In genomic region chr5:154474957-154475334, GRCh38 we compare ENCODE assay signal across 15 cellular contexts. TPM values are rescaled to one million over a fixed set of nuclear protein-coding genes. Genes with fewer than 3 reads are reported as not detected.
A peak's percentile ranks its signal among the peaks of the same experiment; 100 is the strongest.
DNase-seq lines count a peak whose midpoint lies in the region; ATAC-seq and TF ChIP-seq lines count a peak whose summit lies in the region.
"Had no signal": no experiment of that assay in that cellular context is flagged by ENCODE, and none has a peak within 500 bp of the region (broad histone marks: within the 10 kb centered on the region; RNA-seq: fewer than 3 reads in every experiment).

No MANE protein-coding gene starts in this region.

- H3K27me3 Mint-ChIP-seq in activated naive CD4-positive, alpha-beta T cell treated with anti-CD3 and anti-CD28 coated beads, Interleukin-2, amount 10 ng/mL, durations not matched to agents 7 days and 5 days, result peaks cover 95% of the 10 kb centered on the region
- H3K27me3 Mint-ChIP-seq in WTC11 (ENCODE audit: low read depth) (peaks cover 100% of the 10 kb centered on the region), memory B cell (peaks cover 32% of the 10 kb centered on the region)
- H3K27me3 Mint-ChIP-seq in stimulated activated memory B cell treated with anti-CD40 and anti-IgM and Interleukin-4, amounts not matched to agents 10 μg/mL and 1 μg/mL and 100 μg/mL, for 72 hours, result peaks cover 91% of the 10 kb centered on the region

- H3K4me3 Mint-ChIP-seq in activated naive CD4-positive, alpha-beta T cell treated with anti-CD3 and anti-CD28 coated beads, Interleukin-2, amount 10 ng/mL, durations not matched to agents 7 days and 5 days, result peak overlapping the region; percentile 27
- H3K4me3 Mint-ChIP-seq in WTC11 (peak overlapping the region; percentile 59), memory B cell (no peak overlapping the region)
- H3K4me3 Mint-ChIP-seq in stimulated activated memory B cell treated with anti-CD40 and anti-IgM and Interleukin-4, amounts not matched to agents 10 μg/mL and 1 μg/mL and 100 μg/mL, for 72 hours, result peak overlapping the region; percentile 36

- ATAC-seq in WTC11 (no peak), memory B cell (ENCODE audit: low read depth) (no peak), HG03097 (IDR thresholded peaks at IDR 0.05; ENCODE audit: low FRiP score, unreplicated experiment) (no peak), GM18907 (IDR thresholded peaks at IDR 0.05; ENCODE audit: unreplicated experiment) (no peak)
- ATAC-seq in stimulated activated memory B cell treated with anti-CD40 and anti-IgM and Interleukin-4, amounts not matched to agents 10 μg/mL and 1 μg/mL and 100 μg/mL, for 72 hours, result no peak
- ATAC-seq: activated CD4-positive, CD25-positive, alpha-beta regulatory T cell treated with anti-CD3 and anti-CD28 coated beads, Interleukin-2, amount 50 U/mL, for 24 hours had no signal

- CTCF ChIA-PET in activated naive CD4-positive, alpha-beta T cell treated with anti-CD3 and anti-CD28 coated beads, Interleukin-2, amount 10 ng/mL, durations not matched to agents 7 days and 5 days (lab: Charles Lee), result no interaction called here
- CTCF ChIA-PET in WTC11 (lab: Charles Lee), result no interaction called here

- TF ChIP-seq CTCF in WTC11 (IDR thresholded peaks at IDR 0.05), result no peak

- H3K36me3 Mint-ChIP-seq in activated naive CD4-positive, alpha-beta T cell treated with anti-CD3 and anti-CD28 coated beads, Interleukin-2, amount 10 ng/mL, durations not matched to agents 7 days and 5 days, result no peaks in the 10 kb centered on the region
- no peaks in the 10 kb centered on the region for H3K36me3 Mint-ChIP-seq in WTC11
- H3K36me3 Mint-ChIP-seq in memory B cell, result peaks cover 6% of the 10 kb centered on the region
- H3K36me3 Mint-ChIP-seq in stimulated activated memory B cell treated with anti-CD40 and anti-IgM and Interleukin-4, amounts not matched to agents 10 μg/mL and 1 μg/mL and 100 μg/mL, for 72 hours, result peaks cover 5% of the 10 kb centered on the region

- DNase-seq in activated naive CD4-positive, alpha-beta T cell treated with anti-CD3 and anti-CD28 coated beads, Interleukin-2, amount 10 ng/mL, durations not matched to agents 7 days and 5 days, result no peak
- no peak for DNase-seq in activated naive CD4-positive, alpha-beta T cell treated with anti-CD3 and anti-CD28 coated beads, Interleukin-2, amount 50 U/mL, for 16 hours
- DNase-seq in WTC11 (ENCODE audit: low spot score), result no peak
- no peak for DNase-seq in memory B cell (ENCODE audit: low spot score in 2 of 2)
- DNase-seq in NCI-H82 treated with DMSO at 0.1 percent for 48 hours (lab: John Stamatoyannopoulos, UW; ENCODE audit: unreplicated experiment), result no peak
- DNase-seq: hypothalamus; NCI-H2029 treated with DMSO at 0.1 percent for 48 hours; PC-9; stimulated activated CD4-positive, alpha-beta T cell treated with anti-CD3 and anti-CD28 coated beads, Interleukin-1b, Interleukin-23, amount 100 ng/mL, for 48 hours; tibial artery had no signal

- peak overlapping the region; percentile 47 for H3K27ac Mint-ChIP-seq in activated naive CD4-positive, alpha-beta T cell treated with anti-CD3 and anti-CD28 coated beads, Interleukin-2, amount 10 ng/mL, durations not matched to agents 7 days and 5 days
- no peak overlapping the region for H3K27ac Mint-ChIP-seq in WTC11
- H3K27ac Mint-ChIP-seq in memory B cell, result peak overlapping the region; percentile 49
- H3K27ac Mint-ChIP-seq in stimulated activated memory B cell treated with anti-CD40 and anti-IgM and Interleukin-4, amounts not matched to agents 10 μg/mL and 1 μg/mL and 100 μg/mL, for 72 hours, result peak overlapping the region; percentile 8

- H3K4me1 Mint-ChIP-seq in activated naive CD4-positive, alpha-beta T cell treated with anti-CD3 and anti-CD28 coated beads, Interleukin-2, amount 10 ng/mL, durations not matched to agents 7 days and 5 days, result peaks cover 39% of the 10 kb centered on the region
- H3K4me1 Mint-ChIP-seq in WTC11, result peaks cover 58% of the 10 kb centered on the region
- peaks cover 27% of the 10 kb centered on the region for H3K4me1 Mint-ChIP-seq in memory B cell
- H3K4me1 Mint-ChIP-seq in stimulated activated memory B cell treated with anti-CD40 and anti-IgM and Interleukin-4, amounts not matched to agents 10 μg/mL and 1 μg/mL and 100 μg/mL, for 72 hours, result peaks cover 50% of the 10 kb centered on the region

- POLR2A ChIA-PET in WTC11 (lab: Charles Lee), result no interaction called here

- no peaks in the 10 kb centered on the region for H3K9me3 Mint-ChIP-seq in activated naive CD4-positive, alpha-beta T cell treated with anti-CD3 and anti-CD28 coated beads, Interleukin-2, amount 10 ng/mL, durations not matched to agents 7 days and 5 days
- H3K9me3 Mint-ChIP-seq in WTC11, result no peaks in the 10 kb centered on the region
- peaks cover 5% of the 10 kb centered on the region for H3K9me3 Mint-ChIP-seq in memory B cell
- peaks cover 4% of the 10 kb centered on the region for H3K9me3 Mint-ChIP-seq in stimulated activated memory B cell treated with anti-CD40 and anti-IgM and Interleukin-4, amounts not matched to agents 10 μg/mL and 1 μg/mL and 100 μg/mL, for 72 hours

TF ChIP-seq in WTC11, 78 proteins besides CTCF, POLR2A, EP300 and RAD21 (continues in another document):
- TF ChIP-seq ATF1 (CRISPR knock-in tag; IDR thresholded peaks at IDR 0.05) (no peak), AR (CRISPR knock-in tag; IDR thresholded peaks at IDR 0.05) (no peak), JUN (CRISPR knock-in tag; IDR thresholded peaks at IDR 0.05) (no peak), ATF6 (CRISPR knock-in tag; IDR thresholded peaks at IDR 0.05) (no peak), ZNF671 (CRISPR knock-in tag; IDR thresholded peaks at IDR 0.05) (no peak), AFF4 (CRISPR knock-in tag; IDR thresholded peaks at IDR 0.05; ENCODE audit: borderline replicate concordance) (no peak)

RNA-seq across cellular contexts. Expression of gene HAND1, which starts 3.1 kb away (rescaled TPM):
- total RNA-seq in WTC11 (2021), result not detected in 3 replicates
- total RNA-seq: fibroblast of lung, PC-9 had no signal

RNA-seq across cellular contexts. Expression of gene SAP30L, which starts 29.1 kb away (rescaled TPM):
- total RNA-seq in WTC11 (2021), result 25.6 to 33.5 TPM (median 32.0 TPM) in 3 replicates
